In genomic region chr1:151288502-151288901, GRCh38 we compare ENCODE assay signal across 22 cellular contexts. TPM values are rescaled to one million over a fixed set of nuclear protein-coding genes. Genes with fewer than 3 reads are reported as not detected.
DNase-seq lines count a peak whose midpoint lies in the region; ATAC-seq and TF ChIP-seq lines count a peak whose summit lies in the region.
"Had no signal": no experiment of that assay in that cellular context is flagged by ENCODE, and none has a peak within 500 bp of the region (broad histone marks: within the 10 kb centered on the region; RNA-seq: fewer than 3 reads in every experiment).

No MANE protein-coding gene starts in this region.

- H2AFZ ChIP-seq in Karpas-422 (ENCODE audit: low read length) = no peak overlapping the region

- peak; percentile 20 for TF ChIP-seq POLR2A in GM18526 (IDR thresholded peaks at IDR 0.05; ENCODE audit: extremely low read depth, insufficient read length)

- no peaks in the 10 kb centered on the region for H3K27me3 ChIP-seq in CD4-positive, CD25-positive, alpha-beta regulatory T cell (ENCODE audit: control insufficient read depth, insufficient read depth, low read length)
- no peaks in the 10 kb centered on the region for H3K27me3 ChIP-seq in Karpas-422 (ENCODE audit: low read length)
- H3K27me3 ChIP-seq: MG63, thyroid gland had no signal

- no peak overlapping the region for H3K27ac ChIP-seq in CD4-positive, CD25-positive, alpha-beta regulatory T cell (ENCODE audit: insufficient read depth, low read length, poor library complexity, severe bottlenecking)
- no peak overlapping the region for H3K27ac ChIP-seq in Karpas-422 (ENCODE audit: low read length)
- H3K27ac ChIP-seq: prostate gland, thyroid gland had no signal

- H3K4me1 Mint-ChIP-seq in CD4-positive, CD25-positive, alpha-beta regulatory T cell = peaks cover 0 to 36% (median 22%) of the 10 kb centered on the region in 4 donors
- H3K4me1 Mint-ChIP-seq in activated T-helper 17 cell treated with anti-CD3 and anti-CD28 coated beads, Interleukin-2, amount 50 U/mL, for 72 hours = peaks cover 19% of the 10 kb centered on the region
- H3K4me1 Mint-ChIP-seq in mesothelial cell of epicardium = peaks cover 11% of the 10 kb centered on the region

- peaks cover 29% of the 10 kb centered on the region for H3K79me2 ChIP-seq in Karpas-422 (ENCODE audit: low read length)

- H3K4me3 ChIP-seq in CD4-positive, CD25-positive, alpha-beta regulatory T cell (ENCODE audit: low read depth, low read length) = no peak overlapping the region
- no peak overlapping the region for H3K4me3 ChIP-seq in Karpas-422 (ENCODE audit: low read length)
- H3K4me3 ChIP-seq: MG63, prostate gland, thyroid gland had no signal

- peak overlapping the region in 1 of 4 donors; percentile 66 for H3K4me3 Mint-ChIP-seq in CD4-positive, CD25-positive, alpha-beta regulatory T cell
- H3K4me3 Mint-ChIP-seq in activated T-helper 17 cell treated with anti-CD3 and anti-CD28 coated beads, Interleukin-2, amount 50 U/mL, for 72 hours = no peak overlapping the region
- no peak overlapping the region for H3K4me3 Mint-ChIP-seq in mesothelial cell of epicardium

- peaks cover 60% of the 10 kb centered on the region for H3K36me3 ChIP-seq in CD4-positive, CD25-positive, alpha-beta regulatory T cell (ENCODE audit: control insufficient read depth, insufficient read depth, low read length)
- peaks cover 22% of the 10 kb centered on the region for H3K36me3 ChIP-seq in Karpas-422 (ENCODE audit: insufficient read depth, low read length)

- TF ChIP-seq CTCF in mesothelial cell of epicardium (IDR thresholded peaks at IDR 0.05; ENCODE audit: unreplicated experiment) = no peak

- peak overlapping the region in 2 of 3 donors; percentile 62 to 66 for H3K27ac Mint-ChIP-seq in CD4-positive, CD25-positive, alpha-beta regulatory T cell
- H3K27ac Mint-ChIP-seq in activated T-helper 17 cell treated with anti-CD3 and anti-CD28 coated beads, Interleukin-2, amount 50 U/mL, for 72 hours = peak overlapping the region; percentile 56
- peak overlapping the region; percentile 19 for H3K27ac Mint-ChIP-seq in mesothelial cell of epicardium

- peaks cover 8% of the 10 kb centered on the region for H3K4me1 ChIP-seq in CD4-positive, CD25-positive, alpha-beta regulatory T cell (ENCODE audit: control insufficient read depth, insufficient read depth, low read length, poor library complexity, severe bottlenecking)
- peaks cover 10% of the 10 kb centered on the region for H3K4me1 ChIP-seq in Karpas-422 (ENCODE audit: low read length)
- H3K4me1 ChIP-seq: prostate gland had no signal

- no peak overlapping the region for H3K9ac ChIP-seq in Karpas-422 (ENCODE audit: low read length)

- no peak for DNase-seq in CD4-positive, CD25-positive, alpha-beta regulatory T cell
- no peak for DNase-seq in mesothelial cell of epicardium (ENCODE audit: low spot score in 2 of 2, unreplicated experiment in 2 of 2)
- DNase-seq in Karpas-422 = no peak
- DNase-seq in stimulated activated CD4-positive, alpha-beta T cell treated with anti-CD3 and anti-CD28 coated beads, Interleukin-4, amount 100 ng/mL, for 1 hour = no peak
- DNase-seq: activated CD4-positive, CD25-positive, alpha-beta regulatory T cell treated with anti-CD3 and anti-CD28 coated beads, Interleukin-2, amount 50 U/mL, for 72 hours; activated CD8-positive, alpha-beta memory T cell treated with anti-CD3 and anti-CD28 coated beads for 24 hours; aorta; COR-L47; left colon; MG63; naive thymus-derived CD8-positive, alpha-beta T cell; NCI-H1436 treated with DMSO at 0.1 percent for 48 hours; NCI-H2171; NCI-H524 treated with DMSO at 0.1 percent for 48 hours; stimulated activated naive CD4-positive, alpha-beta T cell; T1000; thyroid gland had no signal

- no peaks in the 10 kb centered on the region for H3K9me2 ChIP-seq in Karpas-422 (replicated peaks; ENCODE audit: insufficient read depth, low read length)

- H4K20me1 ChIP-seq in Karpas-422 (ENCODE audit: insufficient read depth, low read depth, low read length) = peaks cover 12% of the 10 kb centered on the region; the same call in 1 of the 2 replicates

- no peaks in the 10 kb centered on the region for H3K9me3 Mint-ChIP-seq in CD4-positive, CD25-positive, alpha-beta regulatory T cell
- H3K9me3 Mint-ChIP-seq in activated T-helper 17 cell treated with anti-CD3 and anti-CD28 coated beads, Interleukin-2, amount 50 U/mL, for 72 hours = no peaks in the 10 kb centered on the region
- no peaks in the 10 kb centered on the region for H3K9me3 Mint-ChIP-seq in mesothelial cell of epicardium
- H3K9me3 Mint-ChIP-seq: naive thymus-derived CD8-positive, alpha-beta T cell had no signal

- H3K27me3 Mint-ChIP-seq in CD4-positive, CD25-positive, alpha-beta regulatory T cell = no peaks in the 10 kb centered on the region
- H3K27me3 Mint-ChIP-seq in activated T-helper 17 cell treated with anti-CD3 and anti-CD28 coated beads, Interleukin-2, amount 50 U/mL, for 72 hours = no peaks in the 10 kb centered on the region
- H3K27me3 Mint-ChIP-seq in mesothelial cell of epicardium (ENCODE audit: low read depth) = no peaks in the 10 kb centered on the region
- H3K27me3 Mint-ChIP-seq: naive thymus-derived CD8-positive, alpha-beta T cell had no signal

- ATAC-seq in CD4-positive, CD25-positive, alpha-beta regulatory T cell (ENCODE audit: low read depth in 2 of 2) = no peak
- no peak for ATAC-seq in activated T-helper 17 cell treated with anti-CD3 and anti-CD28 coated beads, Interleukin-2, amount 50 U/mL, for 72 hours (replicated peaks)
- no peak for ATAC-seq in HG03432 (IDR thresholded peaks at IDR 0.05; ENCODE audit: unreplicated experiment)
- ATAC-seq: naive thymus-derived CD8-positive, alpha-beta T cell; SK-N-SH treated with all-trans-retinoic acid at 6 μM for 48 hours had no signal

- H3K36me3 Mint-ChIP-seq in CD4-positive, CD25-positive, alpha-beta regulatory T cell = peaks cover 25% of the 10 kb centered on the region
- H3K36me3 Mint-ChIP-seq in activated T-helper 17 cell treated with anti-CD3 and anti-CD28 coated beads, Interleukin-2, amount 50 U/mL, for 72 hours (ENCODE audit: low read depth) = peaks cover 88% of the 10 kb centered on the region
- H3K36me3 Mint-ChIP-seq in mesothelial cell of epicardium = peaks cover 30% of the 10 kb centered on the region

- no peak overlapping the region for H3K4me2 ChIP-seq in Karpas-422 (ENCODE audit: low read depth, low read length, poor library complexity, severe bottlenecking)

- H3K9me3 ChIP-seq in CD4-positive, CD25-positive, alpha-beta regulatory T cell (ENCODE audit: control insufficient read depth in 2 of 2, low read length in 2 of 2) = no peaks in the 10 kb centered on the region
- no peaks in the 10 kb centered on the region for H3K9me3 ChIP-seq in Karpas-422 (ENCODE audit: low read length)
- H3K9me3 ChIP-seq: MG63, prostate gland, thyroid gland had no signal

RNA-seq across cellular contexts. Expression of gene ZNF687, which starts 6.4 kb away (rescaled TPM):
- total RNA-seq in CD4-positive, CD25-positive, alpha-beta regulatory T cell = 31.9 TPM
- 1 to 10 TPM in 3 of 4 donors, under 1 TPM in 1; 0.46 to 1.9 (median 1.4) TPM for polyA plus RNA-seq in CD4-positive, CD25-positive, alpha-beta regulatory T cell
- 10 to 100 TPM; 24.9 to 29.6 TPM for total RNA-seq in activated T-helper 17 cell treated with anti-CD3 and anti-CD28 coated beads, Interleukin-2, amount 50 U/mL, for 72 hours
- total RNA-seq in mesothelial cell of epicardium = 32.1 to 37.2 TPM (median 32.3 TPM) in 3 replicates
- 21.3 and 33.5 TPM in 2 replicates for total RNA-seq in Karpas-422 (2014; rRNA removed; shearing (Covaris generic); ENCODE audit: low replicate concordance)

RNA-seq across cellular contexts. Expression of gene PSMD4, which starts 34.0 kb away (rescaled TPM):
- total RNA-seq in CD4-positive, CD25-positive, alpha-beta regulatory T cell = 91.6 TPM
- 100 to 1,000 TPM; 242 to 392 (median 297) TPM for polyA plus RNA-seq in CD4-positive, CD25-positive, alpha-beta regulatory T cell
- total RNA-seq in activated T-helper 17 cell treated with anti-CD3 and anti-CD28 coated beads, Interleukin-2, amount 50 U/mL, for 72 hours = 100 to 1,000 TPM; 174 to 196 TPM
- total RNA-seq in mesothelial cell of epicardium = 114 to 127 TPM (median 126 TPM) in 3 replicates
- 99.7 and 167 TPM in 2 replicates for total RNA-seq in Karpas-422 (2014; rRNA removed; shearing (Covaris generic); ENCODE audit: low replicate concordance)

RNA-seq across cellular contexts. Expression of gene PI4KB, which starts 38.7 kb away (rescaled TPM):
- 73.5 TPM for total RNA-seq in CD4-positive, CD25-positive, alpha-beta regulatory T cell
- polyA plus RNA-seq in CD4-positive, CD25-positive, alpha-beta regulatory T cell = 10 to 100 TPM; 48.4 to 57.4 (median 53.3) TPM
- 10 to 100 TPM; 70.0 to 76.8 TPM for total RNA-seq in activated T-helper 17 cell treated with anti-CD3 and anti-CD28 coated beads, Interleukin-2, amount 50 U/mL, for 72 hours
- 67.2 to 77.6 TPM (median 73.7 TPM) in 3 replicates for total RNA-seq in mesothelial cell of epicardium
- 29.4 and 42.6 TPM in 2 replicates for total RNA-seq in Karpas-422 (2014; rRNA removed; shearing (Covaris generic); ENCODE audit: low replicate concordance)

RNA-seq across cellular contexts. Expression of gene RFX5, which starts 58.5 kb away (rescaled TPM):
- 105 TPM for total RNA-seq in CD4-positive, CD25-positive, alpha-beta regulatory T cell
- polyA plus RNA-seq in CD4-positive, CD25-positive, alpha-beta regulatory T cell = 10 to 100 TPM; 28.8 to 35.9 (median 35.2) TPM
- 10 to 100 TPM; 48.0 to 86.0 TPM for total RNA-seq in activated T-helper 17 cell treated with anti-CD3 and anti-CD28 coated beads, Interleukin-2, amount 50 U/mL, for 72 hours
- 82.8 to 89.5 TPM (median 88.2 TPM) in 3 replicates for total RNA-seq in mesothelial cell of epicardium
- 101 and 159 TPM in 2 replicates for total RNA-seq in Karpas-422 (2014; rRNA removed; shearing (Covaris generic); ENCODE audit: low replicate concordance)
